In genomic region chr14:88323086-88323519, GRCh38 we compare ENCODE assay signal across 9 cellular contexts. TPM values are rescaled to one million over a fixed set of nuclear protein-coding genes. Genes with fewer than 3 reads are reported as not detected.
A peak's percentile ranks its signal among the peaks of the same experiment; 100 is the strongest.
DNase-seq lines count a peak whose midpoint lies in the region; ATAC-seq, FAIRE-seq and TF ChIP-seq lines count a peak whose summit lies in the region.
"Had no signal": no experiment of that assay in that cellular context is flagged by ENCODE, and none has a peak within 500 bp of the region (broad histone marks: within the 10 kb centered on the region; RNA-seq: fewer than 3 reads in every experiment).

A gene with protein sequence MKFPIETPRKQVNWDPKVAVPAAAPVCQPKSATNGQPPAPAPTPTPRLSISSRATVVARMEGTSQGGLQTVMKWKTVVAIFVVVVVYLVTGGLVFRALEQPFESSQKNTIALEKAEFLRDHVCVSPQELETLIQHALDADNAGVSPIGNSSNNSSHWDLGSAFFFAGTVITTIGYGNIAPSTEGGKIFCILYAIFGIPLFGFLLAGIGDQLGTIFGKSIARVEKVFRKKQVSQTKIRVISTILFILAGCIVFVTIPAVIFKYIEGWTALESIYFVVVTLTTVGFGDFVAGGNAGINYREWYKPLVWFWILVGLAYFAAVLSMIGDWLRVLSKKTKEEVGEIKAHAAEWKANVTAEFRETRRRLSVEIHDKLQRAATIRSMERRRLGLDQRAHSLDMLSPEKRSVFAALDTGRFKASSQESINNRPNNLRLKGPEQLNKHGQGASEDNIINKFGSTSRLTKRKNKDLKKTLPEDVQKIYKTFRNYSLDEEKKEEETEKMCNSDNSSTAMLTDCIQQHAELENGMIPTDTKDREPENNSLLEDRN (minus strand): TSS chr14:88323269. CDS start chr14:88322798, 471 bp downstream.

- peak within 1 kb of the TSS; percentile 48 to 79 (median 64) for H3K4me3 ChIP-seq in dorsolateral prefrontal cortex
- peak within 1 kb of the TSS; percentile 10 to 47 (median 22) for H3K4me3 ChIP-seq in pancreas

- H3K27me3 ChIP-seq in dorsolateral prefrontal cortex (peaks cover 0 to 36% (median 7%) of the 10 kb centered on the region in 45 donors), pancreas (peaks cover 0 to 10% (median 3%) of the 10 kb centered on the region in 4 donors)

- no peaks in the 10 kb centered on the region for H3K4me1 ChIP-seq in pancreas

- peak; percentile 19 for DNase-seq in DMS79 (lab: John Stamatoyannopoulos, UW)
- peak in 6 of 10 donors; percentile 28 to 70 (median 58) for DNase-seq in dorsolateral prefrontal cortex
- DNase-seq in pancreas = no peak
- DNase-seq in central memory CD4-positive, alpha-beta T cell = no peak
- no peak for DNase-seq in HPDE6-E6E7 (ENCODE audit: extremely low spot score)
- DNase-seq in NCI-H82 treated with DMSO at 0.1 percent for 48 hours (lab: John Stamatoyannopoulos, UW; ENCODE audit: unreplicated experiment) = no peak

- TF ChIP-seq CTCF in dorsolateral prefrontal cortex (IDR thresholded peaks at IDR 0.05 in 54 of 56, conservative IDR thresholded peaks at IDR 0.05 in 2 of 56; ENCODE audit: low read depth in 1 of 56, partially characterized antibody in 56 of 56) (no peak), pancreas (IDR thresholded peaks at IDR 0.05) (no peak)

- no peaks in the 10 kb centered on the region for H3K9me3 ChIP-seq in pancreas

- peak within 1 kb of the TSS in 57 of 59 donors; percentile 5 to 88 (median 77) for H3K27ac ChIP-seq in dorsolateral prefrontal cortex
- no peak within 1 kb of the TSS for H3K27ac ChIP-seq in pancreas

- ATAC-seq in GM19455 (IDR thresholded peaks at IDR 0.05; ENCODE audit: unreplicated experiment) (peak; percentile 43), HG03571 (IDR thresholded peaks at IDR 0.05; ENCODE audit: unreplicated experiment) (peak; percentile 21), pancreas (peak in 2 of 4 donors; percentile 31 to 46)

- 0% methylated on average over 32 to 52 of the region's 52 CpGs for WGBS in pancreas, 2 donors

- intact Hi-C loops in dorsolateral prefrontal cortex (cut with DNase I) (loop anchor here in 1 of 2 donors (2.0 to 10.0 kb wide), 3 partner anchors 62 to 232 kb away; partner anchors contain the start of genes PTPN21 and SPATA7), pancreas (cut with DNase I) (no loop called here)

- no peaks in the 10 kb centered on the region for H3K36me3 ChIP-seq in pancreas

- no peak for FAIRE-seq in pancreas (lab: Jason Lieb, UNC)

RNA-seq across cellular contexts. Expression of the gene that starts here (rescaled TPM):
- total RNA-seq in dorsolateral prefrontal cortex = 10 to 100 TPM in 104 of 120 experiments, 1 to 10 TPM in 16; 7.9 to 26.3 (median 12.7) TPM
- 1 to 10 TPM; 1.1 to 2.3 (median 1.2) TPM for total RNA-seq in pancreas
- under 1 TPM; 0.42 to 0.75 TPM for polyA plus RNA-seq in pancreas
- total RNA-seq: myocyte had no signal

Comparison
In these comparisons a context has a peak if more than half of its experiments do, and no peak if none do; other contexts are left out.
1. DNase-seq: peak in DMS79 (single experiment) and dorsolateral prefrontal cortex (6 of 10); none in pancreas (0 of 6), central memory CD4-positive, alpha-beta T cell (single experiment), HPDE6-E6E7 (single experiment) and NCI-H82 treated with DMSO at 0.1 percent for 48 hours (single experiment).
2. H3K27ac ChIP-seq: peak in dorsolateral prefrontal cortex (57 of 59); none in pancreas (0 of 4).